ENCODE assay signal across 25 cellular contexts in genomic region chr2:150946831-150947230, GRCh38.
"Had no signal": no experiment of that assay in that cellular context is flagged by ENCODE, and none has a peak within 500 bp of the region (broad histone marks: within the 10 kb centered on the region; RNA-seq: fewer than 3 reads in every experiment).

No MANE protein-coding gene starts in this region.

- H3K36me3 ChIP-seq: Peyer's patch had no signal

- DNase-seq: Kasumi-1; MM.1S; NCI-H1092 treated with DMSO at 0.1 percent for 48 hours; NCI-H1436; NCI-H187; NCI-H2029; NCI-H2081 treated with DMSO at 0.1 percent for 48 hours; NCI-H2171; NCI-H226; NCI-H446; NCI-H510A; NCI-H524 treated with DMSO at 0.1 percent for 48 hours; NCI-H69; NCI-H774; NK-92 treated with Interleukin-12 subunit alpha and Interleukin-12 subunit beta, amount 100 ng/mL, for 24 hours; PC-9; Peyer's patch; RPMI8226; SHP77; SK-N-SH; SW 1271 had no signal

- H3K9me2 ChIP-seq: SK-N-SH had no signal

- H3K4me1 Mint-ChIP-seq: IgD-negative memory B cell had no signal

- H3K9me3 ChIP-seq: Peyer's patch, SK-N-SH had no signal

- H3K36me3 Mint-ChIP-seq: IgD-negative memory B cell had no signal

- H3K27me3 ChIP-seq: Peyer's patch had no signal

- ATAC-seq: HepG2, K562 had no signal

- H3K4me3 ChIP-seq: K562, PC-9, Peyer's patch had no signal

- H3K27ac Mint-ChIP-seq: IgD-negative memory B cell had no signal

- FAIRE-seq: HepG2, K562 had no signal

- H3K9ac ChIP-seq: KMS-11, SK-N-SH had no signal

- H3K27ac ChIP-seq: KMS-11, PC-9, Peyer's patch had no signal

- H3K4me3 Mint-ChIP-seq: IgD-negative memory B cell had no signal

- H3K4me1 ChIP-seq: Peyer's patch had no signal

- H3K4me2 ChIP-seq: KMS-11, PC-9, SK-N-SH had no signal

- H2AFZ ChIP-seq: PC-9 had no signal
